In the genomic region with DNA sequence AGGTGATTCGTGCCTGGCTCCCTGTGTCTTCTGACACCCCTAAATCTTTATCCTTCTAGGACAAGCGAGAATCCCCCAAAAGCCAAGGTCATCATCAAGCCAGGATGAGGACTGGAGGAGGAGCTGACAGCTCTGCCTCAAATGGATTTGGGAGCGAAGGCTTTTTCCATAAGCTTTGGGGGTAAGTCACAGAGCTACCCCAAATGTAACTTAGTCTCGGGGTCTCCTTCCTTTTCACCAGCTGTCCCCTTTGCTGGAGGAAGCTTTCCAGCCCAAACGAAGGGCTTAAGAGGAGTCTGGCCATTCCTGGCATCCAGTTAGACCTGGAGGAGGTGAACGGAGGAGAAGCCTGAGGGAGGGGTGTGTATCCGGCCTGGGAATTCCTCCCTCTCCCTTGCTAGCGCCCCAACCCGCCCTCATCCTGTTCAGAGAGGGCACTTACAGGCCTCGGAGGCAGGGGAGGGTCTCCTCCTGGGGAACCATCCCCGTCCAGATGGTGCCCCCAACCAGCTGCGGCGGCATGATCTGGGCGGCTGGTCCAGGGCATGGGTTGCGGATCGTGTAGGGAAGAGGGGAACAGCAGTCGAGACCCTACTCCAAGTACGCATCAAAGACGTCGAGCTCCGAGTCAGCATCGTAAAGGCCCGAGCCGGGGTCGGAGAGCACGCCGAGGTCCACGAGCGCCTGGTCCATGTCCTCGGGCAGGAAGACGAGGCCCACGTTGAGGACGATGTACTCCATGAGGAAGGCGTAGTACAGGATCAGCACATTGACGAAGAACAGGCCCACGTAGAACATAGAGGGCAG, we compare ENCODE assay signal across 1 cellular context.
TF ChIP-seq lines count a peak whose summit lies in the region.

No MANE protein-coding gene starts in this region.

TF ChIP-seq in HepG2, 621 proteins besides CTCF, POLR2A, EP300 and RAD21 (continued from another document):
- TF ChIP-seq, protein P1, sequence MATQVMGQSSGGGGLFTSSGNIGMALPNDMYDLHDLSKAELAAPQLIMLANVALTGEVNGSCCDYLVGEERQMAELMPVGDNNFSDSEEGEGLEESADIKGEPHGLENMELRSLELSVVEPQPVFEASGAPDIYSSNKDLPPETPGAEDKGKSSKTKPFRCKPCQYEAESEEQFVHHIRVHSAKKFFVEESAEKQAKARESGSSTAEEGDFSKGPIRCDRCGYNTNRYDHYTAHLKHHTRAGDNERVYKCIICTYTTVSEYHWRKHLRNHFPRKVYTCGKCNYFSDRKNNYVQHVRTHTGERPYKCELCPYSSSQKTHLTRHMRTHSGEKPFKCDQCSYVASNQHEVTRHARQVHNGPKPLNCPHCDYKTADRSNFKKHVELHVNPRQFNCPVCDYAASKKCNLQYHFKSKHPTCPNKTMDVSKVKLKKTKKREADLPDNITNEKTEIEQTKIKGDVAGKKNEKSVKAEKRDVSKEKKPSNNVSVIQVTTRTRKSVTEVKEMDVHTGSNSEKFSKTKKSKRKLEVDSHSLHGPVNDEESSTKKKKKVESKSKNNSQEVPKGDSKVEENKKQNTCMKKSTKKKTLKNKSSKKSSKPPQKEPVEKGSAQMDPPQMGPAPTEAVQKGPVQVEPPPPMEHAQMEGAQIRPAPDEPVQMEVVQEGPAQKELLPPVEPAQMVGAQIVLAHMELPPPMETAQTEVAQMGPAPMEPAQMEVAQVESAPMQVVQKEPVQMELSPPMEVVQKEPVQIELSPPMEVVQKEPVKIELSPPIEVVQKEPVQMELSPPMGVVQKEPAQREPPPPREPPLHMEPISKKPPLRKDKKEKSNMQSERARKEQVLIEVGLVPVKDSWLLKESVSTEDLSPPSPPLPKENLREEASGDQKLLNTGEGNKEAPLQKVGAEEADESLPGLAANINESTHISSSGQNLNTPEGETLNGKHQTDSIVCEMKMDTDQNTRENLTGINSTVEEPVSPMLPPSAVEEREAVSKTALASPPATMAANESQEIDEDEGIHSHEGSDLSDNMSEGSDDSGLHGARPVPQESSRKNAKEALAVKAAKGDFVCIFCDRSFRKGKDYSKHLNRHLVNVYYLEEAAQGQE (IDR thresholded peaks at IDR 0.05; ENCODE audit: borderline replicate concordance in 1 of 2, low read depth in 1 of 2, low read length in 2 of 2) = no peak
- peak; percentile 80; the same call in 1 of the 2 replicates for TF ChIP-seq ZFP82 (CRISPR knock-in tag; IDR thresholded peaks at IDR 0.05; ENCODE audit: borderline replicate concordance)
- peak; percentile 63 for TF ChIP-seq MAX (IDR thresholded peaks at IDR 0.05)
- peak; percentile 19; the same call in 1 of the 2 replicates for TF ChIP-seq ZNF543 (CRISPR knock-in tag; IDR thresholded peaks at IDR 0.05)
- 0 out of 2 replicates have a peak, but pooled peaks have one; percentile 28 for TF ChIP-seq ZNF232 (CRISPR knock-in tag; IDR thresholded peaks at IDR 0.05; ENCODE audit: borderline replicate concordance)
